25 cellular contexts compared by ENCODE assay signal in genomic region chr1:22245716-22246115, GRCh38.
"Had no signal": no experiment of that assay in that cellular context is flagged by ENCODE, and none has a peak within 500 bp of the region (broad histone marks: within the 10 kb centered on the region; RNA-seq: fewer than 3 reads in every experiment).

No MANE protein-coding gene starts in this region.

- H3K4me3 Mint-ChIP-seq: mesothelial cell of epicardium; naive B cell; nephron; stimulated activated naive B cell treated with anti-CD40 and anti-IgM and Interleukin-4, amounts not matched to agents 10 μg/mL and 1 μg/mL and 100 μg/mL, for 72 hours; stimulated activated naive CD8-positive, alpha-beta T cell treated with anti-CD3 and anti-CD28 coated beads, Interleukin-15, Interleukin-2, amounts not matched to agents 100 ng/mL and 50 ng/mL, for 24 hours had no signal

- H3K27ac Mint-ChIP-seq: mesothelial cell of epicardium; progenitor cell of endocrine pancreas; stimulated activated naive B cell treated with anti-CD40 and anti-IgM and Interleukin-4, amounts not matched to agents 10 μg/mL and 1 μg/mL and 100 μg/mL, for 72 hours; stimulated activated naive CD8-positive, alpha-beta T cell treated with anti-CD3 and anti-CD28 coated beads, Interleukin-15, Interleukin-2, amounts not matched to agents 100 ng/mL and 50 ng/mL, for 24 hours had no signal

- H3K4me3 ChIP-seq: coronary artery, left lung, mucosa of descending colon, right lobe of liver, thoracic aorta, tibial nerve, upper lobe of left lung had no signal

- H3K79me2 ChIP-seq: parathyroid adenoma had no signal

- DNase-seq: dermis blood vessel endothelial cell; effector CD4-positive, alpha-beta T cell; left cardiac atrium; left lung; mesenchymal stem cell; mucosa of descending colon; naive B cell; right lobe of liver; small intestine; stimulated activated CD4-positive, alpha-beta T cell treated with anti-CD3 and anti-CD28 coated beads, Interleukin-15, amount 100 ng/mL, for 24 hours; stimulated activated CD4-positive, alpha-beta T cell treated with anti-CD3 and anti-CD28 coated beads, Interleukin-2, amount 100 ng/mL, for 48 hours; stimulated activated naive B cell treated with anti-CD40 and anti-IgM and Interleukin-4, amounts not matched to agents 10 μg/mL and 1 μg/mL and 100 μg/mL, for 72 hours; upper lobe of left lung had no signal

- FAIRE-seq: frontal cortex, islet of Langerhans, small intestine, urothelium cell line had no signal

- H3K9me3 ChIP-seq: left lung, mucosa of descending colon, neutrophil, right lobe of liver, thoracic aorta, tibial nerve, upper lobe of left lung had no signal

- H3K36me3 Mint-ChIP-seq: mesothelial cell of epicardium; naive B cell; stimulated activated naive B cell treated with anti-CD40 and anti-IgM and Interleukin-4, amounts not matched to agents 10 μg/mL and 1 μg/mL and 100 μg/mL, for 72 hours had no signal

- H3K9me3 Mint-ChIP-seq: mesothelial cell of epicardium; naive B cell; nephron; stimulated activated naive B cell treated with anti-CD40 and anti-IgM and Interleukin-4, amounts not matched to agents 10 μg/mL and 1 μg/mL and 100 μg/mL, for 72 hours; stimulated activated naive CD8-positive, alpha-beta T cell treated with anti-CD3 and anti-CD28 coated beads, Interleukin-15, Interleukin-2, amounts not matched to agents 100 ng/mL and 50 ng/mL, for 24 hours had no signal

- H3K27ac ChIP-seq: coronary artery, left lung, neutrophil, parathyroid adenoma, right lobe of liver, thoracic aorta, tibial nerve, upper lobe of left lung had no signal

- H3K4me1 Mint-ChIP-seq: naive B cell; stimulated activated naive B cell treated with anti-CD40 and anti-IgM and Interleukin-4, amounts not matched to agents 10 μg/mL and 1 μg/mL and 100 μg/mL, for 72 hours had no signal

- ATAC-seq: left cardiac atrium; left lung; mucosa of descending colon; right lobe of liver; stimulated activated naive B cell treated with anti-CD40 and anti-IgM and Interleukin-4, amounts not matched to agents 10 μg/mL and 1 μg/mL and 100 μg/mL, for 72 hours had no signal

- H3K27me3 ChIP-seq: upper lobe of left lung had no signal

- H3K9ac ChIP-seq: parathyroid adenoma had no signal

- H3K4me1 ChIP-seq: left lung, parathyroid adenoma, right lobe of liver, tibial nerve had no signal

- H3K36me3 ChIP-seq: left lung, neutrophil, right lobe of liver, thoracic aorta, tibial nerve, upper lobe of left lung had no signal

- H2AFZ ChIP-seq: parathyroid adenoma had no signal
